Comparison of ENCODE assay signal across 8 cellular contexts in the genomic region with DNA sequence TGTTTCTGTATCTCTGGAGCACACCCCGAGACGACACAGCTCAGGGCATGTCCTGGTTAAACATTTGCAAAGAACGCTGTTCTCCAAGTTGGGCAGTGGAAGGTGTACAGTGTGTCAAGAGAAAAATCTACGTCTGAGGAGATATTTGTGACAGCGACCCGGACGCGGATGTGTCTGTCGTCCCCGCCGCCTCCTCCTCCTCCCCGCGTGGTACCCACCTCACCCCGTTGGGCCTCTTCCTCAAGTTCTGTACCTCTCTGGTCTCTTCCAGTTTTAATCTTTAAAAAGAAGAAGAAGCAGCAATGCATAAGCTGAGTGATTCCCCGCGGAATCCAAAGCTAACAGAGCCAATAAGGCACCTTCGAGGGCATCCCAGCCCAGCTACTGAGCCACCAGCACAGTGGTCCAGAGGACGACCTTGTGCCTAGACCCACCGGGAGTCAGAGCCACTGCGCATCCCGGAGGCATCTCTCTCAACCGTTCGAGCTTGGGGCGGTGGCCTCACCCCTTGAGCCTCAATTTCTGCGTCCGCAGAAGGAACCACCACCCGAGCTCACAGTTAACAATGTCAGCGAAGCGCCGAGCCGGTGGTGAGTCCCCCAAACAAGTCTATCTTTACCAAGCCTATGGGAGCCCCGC. TPM values are rescaled to one million over a fixed set of nuclear protein-coding genes. Genes with fewer than 3 reads are reported as not detected.
DNase-seq lines count a peak whose midpoint lies in the region; ATAC-seq and TF ChIP-seq lines count a peak whose summit lies in the region.

No MANE protein-coding gene starts in this region.

- H3K27me3 Mint-ChIP-seq in brain, result peaks cover 19% of the 10 kb centered on the region

- peak overlapping the region; percentile 88 for H3K4me3 ChIP-seq in SJCRH30

- peaks cover 22% of the 10 kb centered on the region for H3K36me3 ChIP-seq in SJCRH30

- H3K4me1 ChIP-seq in SJCRH30, result peaks cover 6% of the 10 kb centered on the region; the same call in 1 of the 2 replicates

- no peak for TF ChIP-seq CTCF in brain (conservative IDR thresholded peaks at IDR 0.05)

- H3K4me1 Mint-ChIP-seq in brain, result peaks cover 55% of the 10 kb centered on the region

- H3K27me3 ChIP-seq in SJCRH30, result no peaks in the 10 kb centered on the region

- DNase-seq in SJCRH30, result no peak
- DNase-seq in left colon, result peak in 1 of 2 donors; percentile 46
- DNase-seq in stimulated activated naive CD8-positive, alpha-beta T cell treated with anti-CD3 and anti-CD28 coated beads, Interleukin-15, Interleukin-2, amounts not matched to agents 100 U/mL and 50 U/mL, for 24 hours, result peak; percentile 47
- no peak for DNase-seq in NCI-H345 treated with DMSO at 0.1 percent for 48 hours (lab: John Stamatoyannopoulos, UW; ENCODE audit: unreplicated experiment)

- peaks cover 29% of the 10 kb centered on the region for H3K36me3 Mint-ChIP-seq in brain

- ATAC-seq in GM18517 (IDR thresholded peaks at IDR 0.05; ENCODE audit: unreplicated experiment), result peak; percentile 28
- ATAC-seq in HG02852 (IDR thresholded peaks at IDR 0.05; ENCODE audit: unreplicated experiment), result peak; percentile 25
- peak; percentile 29 for ATAC-seq in left colon
- peak; percentile 1 for ATAC-seq in stimulated activated naive CD8-positive, alpha-beta T cell treated with anti-CD3 and anti-CD28 coated beads, Interleukin-15, Interleukin-2, amounts not matched to agents 100 U/mL and 50 U/mL, for 24 hours
- ATAC-seq in HG02798 (IDR thresholded peaks at IDR 0.05; ENCODE audit: poor library complexity, unreplicated experiment), result no peak

- intact Hi-C loops in left colon (cut with DNase I, micrococcal nuclease), result no loop called here

- H3K27ac Mint-ChIP-seq in brain, result peak overlapping the region; percentile 78 to 99 (median 98)

- H3K27ac ChIP-seq in SJCRH30, result no peak overlapping the region; the same call in 1 of the 2 replicates

- no peaks in the 10 kb centered on the region for H3K9me3 Mint-ChIP-seq in brain

- H3K9me3 ChIP-seq in SJCRH30 (replicated peaks), result no peaks in the 10 kb centered on the region

- peak overlapping the region; percentile 98 to 100 (median 99) for H3K4me3 Mint-ChIP-seq in brain

RNA-seq across cellular contexts. Expression of a gene that starts 0.5 kb away (rescaled TPM):
- 74.1 and 76.0 TPM in 2 replicates for total RNA-seq in SJCRH30 (2014; rRNA removed; shearing (Covaris generic))
- polyA plus RNA-seq in brain (ENCODE audit: insufficient read depth, low read depth, low replicate concordance), result 119 TPM
- 10 to 100 TPM; 34.6 to 41.3 TPM for total RNA-seq in left colon

RNA-seq across cellular contexts. Expression of a gene that starts 0.7 kb away (rescaled TPM):
- 15.1 and 17.0 TPM in 2 replicates for total RNA-seq in SJCRH30 (2014; rRNA removed; shearing (Covaris generic))
- polyA plus RNA-seq in brain (ENCODE audit: insufficient read depth, low read depth, low replicate concordance), result 61.8 TPM
- 10 to 100 TPM; 16.0 to 21.9 TPM for total RNA-seq in left colon

RNA-seq across cellular contexts. Expression of a gene that starts 10.7 kb away (rescaled TPM):
- 44.7 and 45.6 TPM in 2 replicates for total RNA-seq in SJCRH30 (2014; rRNA removed; shearing (Covaris generic))
- polyA plus RNA-seq in brain (ENCODE audit: insufficient read depth, low read depth, low replicate concordance), result 53.5 TPM
- total RNA-seq in left colon, result 10 to 100 TPM; 30.7 to 36.9 TPM

RNA-seq across cellular contexts. Expression of a gene that starts 31.6 kb away (rescaled TPM):
- 21.8 and 22.0 TPM in 2 replicates for total RNA-seq in SJCRH30 (2014; rRNA removed; shearing (Covaris generic))
- polyA plus RNA-seq in brain (ENCODE audit: insufficient read depth, low read depth, low replicate concordance), result 23.7 TPM
- total RNA-seq in left colon, result 10 to 100 TPM; 41.7 to 50.7 TPM
